1 cellular context compared by ENCODE assay signal in the genomic region with DNA sequence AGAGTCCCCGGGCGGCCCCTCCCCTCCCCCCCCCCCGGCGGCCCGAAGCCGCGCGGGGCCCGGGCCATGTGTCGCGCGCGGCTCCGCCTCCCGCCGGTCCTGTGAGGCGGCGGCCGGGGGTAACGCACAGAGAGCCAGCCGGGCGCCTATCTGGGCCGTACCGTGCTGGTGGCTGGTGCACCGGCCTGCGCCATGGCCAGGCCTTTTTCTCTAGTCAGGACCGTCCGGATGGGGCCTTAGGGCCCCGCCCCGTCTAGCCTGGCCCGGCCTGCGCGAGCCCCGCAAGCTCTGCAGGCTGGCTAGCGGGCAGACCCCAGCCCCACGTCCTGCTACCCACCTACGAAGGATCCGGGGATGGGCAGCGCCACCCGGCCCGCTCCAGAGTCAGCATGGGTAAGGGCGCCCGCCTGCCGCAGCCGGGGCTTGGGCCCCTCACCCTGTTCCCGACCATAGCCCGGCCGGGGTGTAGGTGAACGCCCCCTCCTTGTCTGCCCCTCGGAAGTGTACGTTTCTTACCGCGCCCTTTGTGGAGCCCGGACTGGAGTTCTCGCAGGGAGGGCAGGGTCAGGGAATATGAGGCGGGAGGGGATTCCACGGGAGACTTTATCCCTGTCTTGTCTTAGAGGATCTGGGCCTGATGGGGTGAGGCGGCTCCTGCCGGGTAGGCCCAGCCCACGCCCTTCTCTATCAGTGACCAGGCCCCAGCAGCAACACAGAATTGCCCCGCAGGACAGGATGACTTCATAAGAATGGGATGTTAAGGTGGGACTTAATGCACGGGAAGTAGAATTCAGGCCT.
TF ChIP-seq lines count a peak whose summit lies in the region.

A gene with protein sequence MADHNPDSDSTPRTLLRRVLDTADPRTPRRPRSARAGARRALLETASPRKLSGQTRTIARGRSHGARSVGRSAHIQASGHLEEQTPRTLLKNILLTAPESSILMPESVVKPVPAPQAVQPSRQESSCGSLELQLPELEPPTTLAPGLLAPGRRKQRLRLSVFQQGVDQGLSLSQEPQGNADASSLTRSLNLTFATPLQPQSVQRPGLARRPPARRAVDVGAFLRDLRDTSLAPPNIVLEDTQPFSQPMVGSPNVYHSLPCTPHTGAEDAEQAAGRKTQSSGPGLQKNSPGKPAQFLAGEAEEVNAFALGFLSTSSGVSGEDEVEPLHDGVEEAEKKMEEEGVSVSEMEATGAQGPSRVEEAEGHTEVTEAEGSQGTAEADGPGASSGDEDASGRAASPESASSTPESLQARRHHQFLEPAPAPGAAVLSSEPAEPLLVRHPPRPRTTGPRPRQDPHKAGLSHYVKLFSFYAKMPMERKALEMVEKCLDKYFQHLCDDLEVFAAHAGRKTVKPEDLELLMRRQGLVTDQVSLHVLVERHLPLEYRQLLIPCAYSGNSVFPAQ (minus strand): TSS at position 630 of the 798 bp plus-strand sequence. CDS start 13,834 bp downstream, outside the sequence.

TF ChIP-seq in liver, 16 proteins besides CTCF, POLR2A, EP300 and RAD21 (continued from another document):
- TF ChIP-seq, protein P1, sequence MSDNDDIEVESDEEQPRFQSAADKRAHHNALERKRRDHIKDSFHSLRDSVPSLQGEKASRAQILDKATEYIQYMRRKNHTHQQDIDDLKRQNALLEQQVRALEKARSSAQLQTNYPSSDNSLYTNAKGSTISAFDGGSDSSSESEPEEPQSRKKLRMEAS (IDR thresholded peaks at IDR 0.05): no peak
